8 cellular contexts compared by ENCODE assay signal in the genomic region with DNA sequence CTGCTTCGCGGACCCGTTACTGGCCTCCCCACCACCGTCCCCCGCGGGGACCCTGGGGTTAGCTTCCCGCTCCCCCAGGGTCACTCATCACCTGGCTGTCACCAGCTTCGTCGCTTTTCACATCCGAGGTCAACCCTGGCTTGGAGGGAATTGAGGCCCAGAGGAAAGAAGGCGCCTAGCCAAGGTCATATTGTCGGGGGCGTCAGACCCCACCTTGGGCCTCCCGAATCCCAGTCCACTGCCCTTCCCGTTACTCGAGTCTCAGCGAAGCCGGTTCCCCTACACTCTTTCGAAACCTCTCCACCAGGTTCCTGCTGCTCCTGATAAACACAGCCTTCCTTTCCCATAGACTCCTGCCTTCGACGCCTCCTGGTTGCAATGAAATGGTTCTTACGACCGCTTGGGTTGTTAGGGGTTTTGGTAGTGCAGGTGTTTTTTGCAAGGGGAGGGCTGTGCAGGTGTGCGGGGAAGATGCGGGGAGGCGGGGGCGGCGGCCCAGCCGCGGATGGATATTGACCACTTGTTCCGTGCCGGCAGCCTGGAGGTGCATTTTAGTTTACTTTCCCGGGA. TPM values are rescaled to one million over a fixed set of nuclear protein-coding genes. Genes with fewer than 3 reads are reported as not detected.
DNase-seq lines count a peak whose midpoint lies in the region; ATAC-seq, FAIRE-seq and TF ChIP-seq lines count a peak whose summit lies in the region.

No MANE protein-coding gene starts in this region.

- H3K4me1 ChIP-seq in astrocyte (ENCODE audit: insufficient read depth, low read length) (no peaks in the 10 kb centered on the region), suprapubic skin (peaks cover 31% of the 10 kb centered on the region)

- DNase-seq in GM19239 (ENCODE audit: insufficient read length, low spot score): no peak
- no peak for DNase-seq in astrocyte (ENCODE audit: low read depth)
- peak; percentile 44 to 46 for DNase-seq in left colon
- DNase-seq in suprapubic skin (ENCODE audit: low spot score in 2 of 2): no peak
- no peak for DNase-seq in NCI-H1694 (lab: John Stamatoyannopoulos, UW)
- DNase-seq in SHP77 treated with DMSO at 0.1 percent for 48 hours (lab: John Stamatoyannopoulos, UW): no peak

- peaks cover 46% of the 10 kb centered on the region for H3K79me2 ChIP-seq in astrocyte (ENCODE audit: insufficient read depth, low read length)

- no peak for TF ChIP-seq POLR2A in suprapubic skin (IDR thresholded peaks at IDR 0.05)

- peak overlapping the region; percentile 80 for H3K27ac ChIP-seq in KOPT-K1 (ENCODE audit: low read depth, low read length, poor library complexity, severe bottlenecking)
- no peak overlapping the region for H3K27ac ChIP-seq in astrocyte (ENCODE audit: low read depth, low read length)
- peak overlapping the region; percentile 27 for H3K27ac ChIP-seq in suprapubic skin

- H3K4me3 ChIP-seq in astrocyte (ENCODE audit: insufficient read depth, low read depth, low read length) (peak overlapping the region; percentile 65), suprapubic skin (peak overlapping the region; percentile 82)

- peak overlapping the region; percentile 86 for H3K4me2 ChIP-seq in astrocyte (ENCODE audit: low read length)

- WGBS in suprapubic skin: 5% methylated on average over 20 of the region's 33 CpGs

- H3K36me3 ChIP-seq in KOPT-K1 (ENCODE audit: insufficient read depth, low read length): peaks cover 18% of the 10 kb centered on the region
- no peaks in the 10 kb centered on the region for H3K36me3 ChIP-seq in astrocyte (ENCODE audit: insufficient read depth, low read length)
- no peaks in the 10 kb centered on the region for H3K36me3 ChIP-seq in suprapubic skin

- no peaks in the 10 kb centered on the region for H3K27me3 Mint-ChIP-seq in astrocyte (ENCODE audit: low read depth, unreplicated experiment)

- intact Hi-C loops in left colon (cut with DNase I, micrococcal nuclease): no loop called here

- peaks cover 3% of the 10 kb centered on the region for H3K4me1 Mint-ChIP-seq in astrocyte (ENCODE audit: low read depth, unreplicated experiment)

- TF ChIP-seq EP300 in suprapubic skin (IDR thresholded peaks at IDR 0.05): no peak

- peak overlapping the region; percentile 80 for H3K27ac Mint-ChIP-seq in astrocyte (ENCODE audit: unreplicated experiment)

- ATAC-seq in left colon (peak; percentile 10), GM18519 (IDR thresholded peaks at IDR 0.05; ENCODE audit: low FRiP score, unreplicated experiment) (no peak)

- H3K36me3 Mint-ChIP-seq in astrocyte (ENCODE audit: low read depth, unreplicated experiment): peaks cover 2% of the 10 kb centered on the region

- peak overlapping the region; percentile 83 for H3K9ac ChIP-seq in astrocyte (ENCODE audit: low read length)

- H3K9me3 ChIP-seq in KOPT-K1 (ENCODE audit: insufficient read depth, low read length, poor library complexity, severe bottlenecking): no peaks in the 10 kb centered on the region
- no peaks in the 10 kb centered on the region for H3K9me3 ChIP-seq in astrocyte (ENCODE audit: insufficient read depth, low read depth, low read length)
- no peaks in the 10 kb centered on the region for H3K9me3 ChIP-seq in suprapubic skin

- TF ChIP-seq CTCF in astrocyte (IDR thresholded peaks at IDR 0.05; ENCODE audit: insufficient read depth, low read depth, low read length) (no peak), suprapubic skin (IDR thresholded peaks at IDR 0.05) (no peak)

- peak overlapping the region; percentile 90 for H3K4me3 Mint-ChIP-seq in astrocyte (ENCODE audit: unreplicated experiment)

- FAIRE-seq in GM19239 (lab: Jason Lieb, UNC) (peak; percentile 70), astrocyte (lab: Jason Lieb, UNC) (no peak)

- H3K27me3 ChIP-seq in astrocyte (ENCODE audit: insufficient read depth, low read length): no peaks in the 10 kb centered on the region
- H3K27me3 ChIP-seq in suprapubic skin: no peaks in the 10 kb centered on the region

- peak overlapping the region; percentile 54 for H2AFZ ChIP-seq in astrocyte (ENCODE audit: low read depth, low read length)

- peaks cover 20% of the 10 kb centered on the region for H4K20me1 ChIP-seq in astrocyte (ENCODE audit: insufficient read depth, low read length)

- H3K9me3 Mint-ChIP-seq in astrocyte (ENCODE audit: unreplicated experiment): no peaks in the 10 kb centered on the region

RNA-seq across cellular contexts. Expression of gene NAA40, which starts 0.6 kb away (rescaled TPM):
- total RNA-seq in astrocyte (21.2 and 23.2 TPM in 2 replicates), left colon (10 to 100 TPM; 24.6 to 34.2 TPM), suprapubic skin (10 to 100 TPM in 1 of 4 donors, 1 to 10 TPM in 3; 5.4 to 19.2 (median 8.2) TPM)

RNA-seq across cellular contexts. Expression of gene RCOR2, which starts 22.5 kb away (rescaled TPM):
- total RNA-seq in astrocyte (18.8 and 20.3 TPM in 2 replicates), left colon (1 to 10 TPM; 2.1 to 2.5 TPM), suprapubic skin (under 1 TPM in 2 of 4 donors, not detected in 2; 0.21 to 0.34 TPM)

RNA-seq across cellular contexts. Expression of gene COX8A, which starts 35.0 kb away (rescaled TPM):
- total RNA-seq in astrocyte: 274 and 289 TPM in 2 replicates
- 100 to 1,000 TPM; 663 to 843 TPM for total RNA-seq in left colon
- total RNA-seq in suprapubic skin: 100 to 1,000 TPM; 352 to 718 (median 708) TPM

RNA-seq across cellular contexts. Expression of gene OTUB1, which starts 46.8 kb away (rescaled TPM):
- total RNA-seq in astrocyte: 77.9 and 78.5 TPM in 2 replicates
- 10 to 100 TPM; 67.7 to 79.7 TPM for total RNA-seq in left colon
- total RNA-seq in suprapubic skin: 100 to 1,000 TPM in 1 of 4 donors, 10 to 100 TPM in 3; 78.4 to 117 (median 93.5) TPM

Comparison
In these comparisons a context has a peak if more than half of its experiments do, and no peak if none do; other contexts are left out.
1. DNase-seq: peak in left colon (2 of 2); none in GM19239 (single experiment), astrocyte (single experiment), suprapubic skin (0 of 2), NCI-H1694 (single experiment) and SHP77 treated with DMSO at 0.1 percent for 48 hours (single experiment).